Comparison of ENCODE assay signal across 20 cellular contexts in genomic region chr5:125390316-125390715, GRCh38.
DNase-seq lines count a peak whose midpoint lies in the region; ATAC-seq, FAIRE-seq and TF ChIP-seq lines count a peak whose summit lies in the region.
"Had no signal": no experiment of that assay in that cellular context is flagged by ENCODE, and none has a peak within 500 bp of the region (broad histone marks: within the 10 kb centered on the region; RNA-seq: fewer than 3 reads in every experiment).

No MANE protein-coding gene starts in this region.

- no peak overlapping the region for H3K27ac Mint-ChIP-seq in naive thymus-derived CD4-positive, alpha-beta T cell
- H3K27ac Mint-ChIP-seq: CD14-positive monocyte; CD4-positive, alpha-beta memory T cell had no signal

- CTCF ChIA-PET in endothelial cell of umbilical vein (lab: Charles Lee), result interaction anchor here (0.6 kb wide), 1 partner anchor 17 kb away, joined by 3 read pairs; no protein-coding TSS in a partner anchor
- CTCF ChIA-PET in naive thymus-derived CD4-positive, alpha-beta T cell (lab: Charles Lee), result no interaction called here

- no peaks in the 10 kb centered on the region for H3K36me3 ChIP-seq in endothelial cell of umbilical vein (ENCODE audit: control insufficient read depth in 2 of 2, extremely low read depth in 1 of 2, insufficient read depth in 2 of 2, low read length in 2 of 2)
- H3K36me3 ChIP-seq in naive thymus-derived CD4-positive, alpha-beta T cell (ENCODE audit: control insufficient read depth in 2 of 3, insufficient read depth in 3 of 3, low read length in 3 of 3), result no peaks in the 10 kb centered on the region
- H3K36me3 ChIP-seq: BLaER1, HAP-1 had no signal

- no peak for ATAC-seq in HG02981 (IDR thresholded peaks at IDR 0.05; ENCODE audit: unreplicated experiment)
- no peak for ATAC-seq in naive thymus-derived CD4-positive, alpha-beta T cell
- ATAC-seq: K562 had no signal

- no peaks in the 10 kb centered on the region for H3K27me3 Mint-ChIP-seq in naive thymus-derived CD4-positive, alpha-beta T cell
- H3K27me3 Mint-ChIP-seq: CD4-positive, alpha-beta memory T cell had no signal

- no peaks in the 10 kb centered on the region for H3K4me1 Mint-ChIP-seq in naive thymus-derived CD4-positive, alpha-beta T cell
- H3K4me1 Mint-ChIP-seq: CD14-positive monocyte; CD4-positive, alpha-beta memory T cell had no signal

- H3K4me3 Mint-ChIP-seq in naive thymus-derived CD4-positive, alpha-beta T cell, result no peak overlapping the region
- H3K4me3 Mint-ChIP-seq: CD14-positive monocyte; CD4-positive, alpha-beta memory T cell had no signal

- no peaks in the 10 kb centered on the region for H3K36me3 Mint-ChIP-seq in naive thymus-derived CD4-positive, alpha-beta T cell
- H3K36me3 Mint-ChIP-seq: CD14-positive monocyte; CD4-positive, alpha-beta memory T cell had no signal

- intact Hi-C loops in endothelial cell of umbilical vein (cut with micrococcal nuclease), result no loop called here
- intact Hi-C loops in naive thymus-derived CD4-positive, alpha-beta T cell (cut with micrococcal nuclease), result no loop called here

- no peak overlapping the region for H3K4me3 ChIP-seq in endothelial cell of umbilical vein (replicated peaks in 1 of 3; ENCODE audit: insufficient read depth in 1 of 3, low read depth in 1 of 3, low read length in 3 of 3)
- H3K4me3 ChIP-seq in naive thymus-derived CD4-positive, alpha-beta T cell (ENCODE audit: low read length), result no peak overlapping the region
- H3K4me3 ChIP-seq: BLaER1, GM23248, HAP-1, K562 had no signal

- no peak overlapping the region for H3K9ac ChIP-seq in endothelial cell of umbilical vein (replicated peaks; ENCODE audit: extremely low read depth, insufficient read depth, low read length)
- H3K9ac ChIP-seq: BLaER1, GM23248 had no signal

- no peaks in the 10 kb centered on the region for H4K20me1 ChIP-seq in endothelial cell of umbilical vein (replicated peaks; ENCODE audit: control insufficient read depth, extremely low read depth, insufficient read depth, low read length)
- H4K20me1 ChIP-seq: BLaER1 had no signal

- no peak for TF ChIP-seq POLR2A in endothelial cell of umbilical vein (IDR thresholded peaks at IDR 0.05; ENCODE audit: low read depth, low read length)

- H3K4me2 ChIP-seq in endothelial cell of umbilical vein (ENCODE audit: insufficient read depth, low read length), result no peak overlapping the region
- H3K4me2 ChIP-seq: BLaER1 had no signal

- no peak overlapping the region for H2AFZ ChIP-seq in endothelial cell of umbilical vein (ENCODE audit: low read depth, low read length)
- H2AFZ ChIP-seq: GM23248 had no signal

- TF ChIP-seq CTCF in endothelial cell of umbilical vein (IDR thresholded peaks at IDR 0.05; ENCODE audit: extremely low read depth in 1 of 2, insufficient read depth in 1 of 2, low read depth in 1 of 2, low read length in 2 of 2), result no peak

- BruUV-seq in endothelial cell of umbilical vein (replicated peaks; lab: Mats Ljungman, UMichigan), result no TSS peak

- DNase-seq in NOMO-1 treated with DMSO at 0.1 percent for 48 hours (lab: John Stamatoyannopoulos, UW; ENCODE audit: unreplicated experiment) (peak; percentile 2), NOMO-1 treated with dmso at 0.1 percent for 144 hours (lab: John Stamatoyannopoulos, UW; ENCODE audit: unreplicated experiment) (no peak), Kasumi-1 (lab: John Stamatoyannopoulos, UW) (peak; percentile 15 to 45), endothelial cell of umbilical vein (ENCODE audit: low read depth, low spot score) (peak; percentile 39), occipital lobe (lab: John Stamatoyannopoulos, UW) (no peak), NCI-H2171 treated with DMSO at 0.1 percent for 48 hours (lab: John Stamatoyannopoulos, UW) (no peak)
- DNase-seq in naive thymus-derived CD4-positive, alpha-beta T cell, result no peak
- DNase-seq: 8988T; CD4-positive, alpha-beta memory T cell; DMS 273 treated with DMSO at 0.1 percent for 48 hours; GM23248; IMR-90 had no signal

- no peaks in the 10 kb centered on the region for H3K27me3 ChIP-seq in endothelial cell of umbilical vein (ENCODE audit: control insufficient read depth in 2 of 2, insufficient read depth in 2 of 2, low read length in 2 of 2)
- H3K27me3 ChIP-seq in naive thymus-derived CD4-positive, alpha-beta T cell (ENCODE audit: control insufficient read depth in 2 of 2, insufficient read depth in 2 of 2, low read length in 2 of 2), result no peaks in the 10 kb centered on the region
- H3K27me3 ChIP-seq: BLaER1 had no signal

- H3K27ac ChIP-seq in endothelial cell of umbilical vein (ENCODE audit: insufficient read depth, low read depth, low read length), result no peak overlapping the region
- no peak overlapping the region for H3K27ac ChIP-seq in naive thymus-derived CD4-positive, alpha-beta T cell (ENCODE audit: low read depth, low read length)
- H3K27ac ChIP-seq: BLaER1, GM23248 had no signal

- H3K9me3 ChIP-seq in endothelial cell of umbilical vein (replicated peaks; ENCODE audit: control insufficient read depth, insufficient read depth, low read length), result no peaks in the 10 kb centered on the region
- H3K9me3 ChIP-seq in naive thymus-derived CD4-positive, alpha-beta T cell (ENCODE audit: control insufficient read depth in 2 of 3, low read length in 3 of 3), result no peaks in the 10 kb centered on the region
- H3K9me3 ChIP-seq: BLaER1, HAP-1 had no signal

- POLR2A ChIA-PET in endothelial cell of umbilical vein (lab: Charles Lee), result no interaction called here
- POLR2A ChIA-PET in naive thymus-derived CD4-positive, alpha-beta T cell (lab: Charles Lee), result no interaction called here

- H3K9me3 Mint-ChIP-seq in naive thymus-derived CD4-positive, alpha-beta T cell, result peaks cover 0 to 24% (median 6%) of the 10 kb centered on the region in 11 donors

- H3K9me1 ChIP-seq in endothelial cell of umbilical vein (replicated peaks; ENCODE audit: control insufficient read depth, extremely low read depth, insufficient read depth, low read length), result peaks cover 2% of the 10 kb centered on the region

- FAIRE-seq in endothelial cell of umbilical vein (lab: Jason Lieb, UNC), result no peak
- FAIRE-seq: GM12892, GM18507, HTR-8/SVneo, K562 had no signal

- H3K4me1 ChIP-seq in endothelial cell of umbilical vein (ENCODE audit: control insufficient read depth, extremely low read depth, insufficient read depth, low read length), result no peaks in the 10 kb centered on the region
- H3K4me1 ChIP-seq in naive thymus-derived CD4-positive, alpha-beta T cell (ENCODE audit: control insufficient read depth in 2 of 2, insufficient read depth in 2 of 2, low read length in 2 of 2), result no peaks in the 10 kb centered on the region
- H3K4me1 ChIP-seq: BLaER1, HAP-1 had no signal

- dilution Hi-C loops in endothelial cell of umbilical vein (cut with MboI; ENCODE audit: extremely low pct_ligation_motif_present, low sequenced_read_pairs), result no loop called here

- H3K79me2 ChIP-seq in endothelial cell of umbilical vein (ENCODE audit: control insufficient read depth, insufficient read depth, low read length), result no peaks in the 10 kb centered on the region

TF ChIP-seq in endothelial cell of umbilical vein, 7 proteins besides CTCF, POLR2A, EP300 and RAD21:
- no peak for TF ChIP-seq JUN (IDR thresholded peaks at IDR 0.05; ENCODE audit: borderline replicate concordance, insufficient read depth, insufficient read length, low read depth)

Comparison
In these comparisons a context has a peak if more than half of its experiments do, and no peak if none do; other contexts are left out.
1. DNase-seq: peak in NOMO-1 treated with DMSO at 0.1 percent for 48 hours (single experiment), Kasumi-1 (2 of 2) and endothelial cell of umbilical vein (single experiment); none in NOMO-1 treated with dmso at 0.1 percent for 144 hours (single experiment), occipital lobe (single experiment), naive thymus-derived CD4-positive, alpha-beta T cell (0 of 9) and NCI-H2171 treated with DMSO at 0.1 percent for 48 hours (single experiment).